Comparison of ENCODE assay signal across 17 cellular contexts in the genomic region with DNA sequence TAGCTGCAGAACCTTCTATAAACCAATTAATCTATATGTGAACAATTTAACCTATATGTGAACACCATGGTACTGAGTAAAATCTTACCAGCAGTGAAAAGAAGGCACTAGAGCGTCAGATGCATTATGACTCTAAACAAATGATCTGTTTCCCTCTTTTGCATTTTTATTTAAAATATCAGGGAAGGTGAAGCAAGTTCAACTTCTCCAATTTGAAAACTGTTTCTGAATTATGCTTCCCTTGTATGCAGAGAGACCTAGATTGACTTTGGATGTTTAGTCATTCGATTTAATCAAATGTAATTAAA.
DNase-seq lines count a peak whose midpoint lies in the region; ATAC-seq and TF ChIP-seq lines count a peak whose summit lies in the region.
"Had no signal": no experiment of that assay in that cellular context is flagged by ENCODE, and none has a peak within 500 bp of the region (broad histone marks: within the 10 kb centered on the region; RNA-seq: fewer than 3 reads in every experiment).

No MANE protein-coding gene starts in this region.

- TF ChIP-seq CTCF in DOHH2 (IDR thresholded peaks at IDR 0.05; ENCODE audit: low read depth, low read length, poor library complexity, severe bottlenecking), result no peak

- H3K4me3 Mint-ChIP-seq in activated CD4-positive, alpha-beta memory T cell treated with anti-CD3 and anti-CD28 coated beads, Interleukin-2, amount 10 ng/mL, durations not matched to agents 7 days and 5 days, result peak overlapping the region; percentile 83
- peak overlapping the region; percentile 79 to 95 (median 87) for H3K4me3 Mint-ChIP-seq in naive thymus-derived CD4-positive, alpha-beta T cell
- H3K4me3 Mint-ChIP-seq: H9 had no signal

- H3K9me3 ChIP-seq in DOHH2 (ENCODE audit: control insufficient read depth, insufficient read depth, low read length), result no peaks in the 10 kb centered on the region
- H3K9me3 ChIP-seq in naive thymus-derived CD4-positive, alpha-beta T cell (ENCODE audit: control insufficient read depth in 2 of 3, low read length in 3 of 3), result no peaks in the 10 kb centered on the region
- H3K9me3 ChIP-seq: BLaER1, SK-N-SH, suprapubic skin had no signal

- CTCF ChIA-PET in activated CD4-positive, alpha-beta memory T cell treated with anti-CD3 and anti-CD28 coated beads, Interleukin-2, amount 10 ng/mL, durations not matched to agents 7 days and 5 days (lab: Charles Lee), result interaction anchor here (1.0 to 2.6 kb wide), 5 partner anchors 10 to 62 kb away, joined by 3 to 13 read pairs (median 6); no protein-coding TSS in a partner anchor
- CTCF ChIA-PET in naive thymus-derived CD4-positive, alpha-beta T cell (lab: Charles Lee), result interaction anchor here (1.5 kb wide), 1 partner anchor 17 kb away, joined by 4 read pairs; no protein-coding TSS in a partner anchor

- peaks cover 87% of the 10 kb centered on the region for H3K4me1 Mint-ChIP-seq in activated CD4-positive, alpha-beta memory T cell treated with anti-CD3 and anti-CD28 coated beads, Interleukin-2, amount 10 ng/mL, durations not matched to agents 7 days and 5 days
- peaks cover 26 to 87% (median 82%) of the 10 kb centered on the region in 7 donors for H3K4me1 Mint-ChIP-seq in naive thymus-derived CD4-positive, alpha-beta T cell

- no peak for ATAC-seq in naive thymus-derived CD4-positive, alpha-beta T cell
- ATAC-seq in GM18502 (IDR thresholded peaks at IDR 0.05; ENCODE audit: poor library complexity, unreplicated experiment), result no peak
- no peak for ATAC-seq in HG03469 (IDR thresholded peaks at IDR 0.05; ENCODE audit: unreplicated experiment)
- ATAC-seq in GM21528 (IDR thresholded peaks at IDR 0.05; ENCODE audit: low FRiP score, unreplicated experiment), result no peak
- ATAC-seq: PC-3 had no signal

- POLR2A ChIA-PET in activated CD4-positive, alpha-beta memory T cell treated with anti-CD3 and anti-CD28 coated beads, Interleukin-2, amount 10 ng/mL, durations not matched to agents 7 days and 5 days (lab: Charles Lee), result interaction anchor here (0.8 to 41.9 kb wide), 7 partner anchors 4 to 511 kb away, joined by 3 to 1110 read pairs (median 559); no protein-coding TSS in a partner anchor
- POLR2A ChIA-PET in naive thymus-derived CD4-positive, alpha-beta T cell (lab: Charles Lee), result interaction anchor here (0.8 to 36.7 kb wide), 10 partner anchors 2 to 656 kb away, joined by 3 to 709 read pairs (median 104); no protein-coding TSS in a partner anchor

- peak overlapping the region; percentile 98 for H3K27ac ChIP-seq in DOHH2 (ENCODE audit: low read depth, low read length)
- H3K27ac ChIP-seq in naive thymus-derived CD4-positive, alpha-beta T cell (ENCODE audit: low read depth, low read length), result peak overlapping the region; percentile 90
- H3K27ac ChIP-seq: BLaER1, epithelial cell of prostate, suprapubic skin had no signal

- H3K36me3 ChIP-seq in DOHH2 (ENCODE audit: control insufficient read depth, low read length), result peaks cover 21% of the 10 kb centered on the region
- H3K36me3 ChIP-seq in naive thymus-derived CD4-positive, alpha-beta T cell (ENCODE audit: control insufficient read depth in 2 of 3, insufficient read depth in 3 of 3, low read length in 3 of 3), result peaks cover 9 to 13% (median 10%) of the 10 kb centered on the region in 3 experiments
- H3K36me3 ChIP-seq: suprapubic skin had no signal

- peak overlapping the region; percentile 74 for H3K4me3 ChIP-seq in DOHH2 (ENCODE audit: low read length)
- H3K4me3 ChIP-seq in naive thymus-derived CD4-positive, alpha-beta T cell (ENCODE audit: low read length), result peak overlapping the region; percentile 51
- H3K4me3 ChIP-seq: BLaER1, suprapubic skin had no signal

- intact Hi-C loops in naive thymus-derived CD4-positive, alpha-beta T cell (cut with micrococcal nuclease), result loop anchor here in 1 of 2 donors (2.0 to 5.0 kb wide), 4 partner anchors 286 to 785 kb away; no protein-coding TSS in a partner anchor

- peaks cover 82% of the 10 kb centered on the region for H3K79me2 ChIP-seq in DOHH2 (ENCODE audit: control insufficient read depth, low read length)

- peaks cover 96% of the 10 kb centered on the region for H3K4me1 ChIP-seq in DOHH2 (ENCODE audit: control insufficient read depth, low read length)
- peaks cover 52 to 59% of the 10 kb centered on the region in 2 donors for H3K4me1 ChIP-seq in naive thymus-derived CD4-positive, alpha-beta T cell (ENCODE audit: control insufficient read depth in 2 of 2, insufficient read depth in 2 of 2, low read length in 2 of 2)

- DNase-seq in CD1c-positive myeloid dendritic cell (ENCODE audit: extremely low spot score), result peak; percentile 28
- DNase-seq in activated CD4-positive, alpha-beta memory T cell treated with anti-CD3 and anti-CD28 coated beads, Interleukin-2, amount 10 ng/mL, durations not matched to agents 7 days and 5 days, result no peak
- no peak for DNase-seq in naive thymus-derived CD4-positive, alpha-beta T cell
- DNase-seq: activated CD8-positive, alpha-beta memory T cell treated with anti-CD3 and anti-CD28 coated beads, Interleukin-2, amount 50 U/mL, for 4 hours; DMS79; H9; NCI-H1930; NCI-H510A treated with DMSO at 0.1 percent for 48 hours; PC-3; SK-N-SH had no signal

- no peaks in the 10 kb centered on the region for H3K27me3 Mint-ChIP-seq in activated CD4-positive, alpha-beta memory T cell treated with anti-CD3 and anti-CD28 coated beads, Interleukin-2, amount 10 ng/mL, durations not matched to agents 7 days and 5 days
- no peaks in the 10 kb centered on the region for H3K27me3 Mint-ChIP-seq in naive thymus-derived CD4-positive, alpha-beta T cell

- peak overlapping the region; percentile 90 for H3K27ac Mint-ChIP-seq in activated CD4-positive, alpha-beta memory T cell treated with anti-CD3 and anti-CD28 coated beads, Interleukin-2, amount 10 ng/mL, durations not matched to agents 7 days and 5 days
- peak overlapping the region; percentile 92 to 99 (median 96) for H3K27ac Mint-ChIP-seq in naive thymus-derived CD4-positive, alpha-beta T cell
- H3K27ac Mint-ChIP-seq: H9 had no signal

- peak overlapping the region; percentile 90 for H3K4me2 ChIP-seq in DOHH2 (ENCODE audit: low read length)
- H3K4me2 ChIP-seq: BLaER1, SK-N-SH had no signal

- peaks cover 96% of the 10 kb centered on the region for H3K36me3 Mint-ChIP-seq in activated CD4-positive, alpha-beta memory T cell treated with anti-CD3 and anti-CD28 coated beads, Interleukin-2, amount 10 ng/mL, durations not matched to agents 7 days and 5 days (ENCODE audit: low read depth)
- H3K36me3 Mint-ChIP-seq in naive thymus-derived CD4-positive, alpha-beta T cell, result peaks cover 4 to 88% (median 72%) of the 10 kb centered on the region in 5 donors

- peaks cover 59% of the 10 kb centered on the region for H3F3A ChIP-seq in DOHH2 (ENCODE audit: control insufficient read depth, insufficient read depth)

- H4K20me1 ChIP-seq in DOHH2 (ENCODE audit: control insufficient read depth, insufficient read depth, low read depth, low read length), result no peaks in the 10 kb centered on the region

- H3K27me3 ChIP-seq in DOHH2 (ENCODE audit: control insufficient read depth, low read length), result no peaks in the 10 kb centered on the region
- H3K27me3 ChIP-seq in naive thymus-derived CD4-positive, alpha-beta T cell (ENCODE audit: control insufficient read depth in 2 of 2, insufficient read depth in 2 of 2, low read length in 2 of 2), result no peaks in the 10 kb centered on the region
- H3K27me3 ChIP-seq: BLaER1, suprapubic skin had no signal

- no peaks in the 10 kb centered on the region for H3K9me3 Mint-ChIP-seq in activated CD4-positive, alpha-beta memory T cell treated with anti-CD3 and anti-CD28 coated beads, Interleukin-2, amount 10 ng/mL, durations not matched to agents 7 days and 5 days
- no peaks in the 10 kb centered on the region for H3K9me3 Mint-ChIP-seq in naive thymus-derived CD4-positive, alpha-beta T cell
- H3K9me3 Mint-ChIP-seq: H9 had no signal

- H3K9me2 ChIP-seq in DOHH2 (replicated peaks; ENCODE audit: control insufficient read depth, low read length), result no peaks in the 10 kb centered on the region
- H3K9me2 ChIP-seq: SK-N-SH had no signal
